19 cellular contexts compared by ENCODE assay signal in the genomic region with DNA sequence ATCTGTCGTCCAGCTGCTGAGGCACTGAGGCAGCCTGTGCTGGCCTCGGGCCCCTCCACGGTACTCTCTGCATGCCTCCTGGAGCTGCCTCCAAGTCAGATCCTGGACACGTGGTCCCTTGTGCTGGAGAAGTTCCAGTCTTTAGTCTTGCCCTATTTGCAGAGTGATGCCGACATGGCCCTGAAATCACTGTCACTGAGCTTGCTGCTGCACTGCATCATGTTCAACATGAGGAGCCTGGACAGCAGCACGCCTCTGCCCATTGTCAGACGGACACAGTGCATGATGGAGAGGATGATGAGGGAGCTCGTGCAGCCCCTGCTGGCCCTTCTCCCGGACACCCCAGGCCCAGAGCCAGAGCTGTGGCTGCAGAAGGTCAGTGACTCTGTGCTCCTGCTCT. TPM values are rescaled to one million over a fixed set of nuclear protein-coding genes. Genes with fewer than 3 reads are reported as not detected.
DNase-seq lines count a peak whose midpoint lies in the region; ATAC-seq and TF ChIP-seq lines count a peak whose summit lies in the region.
"Had no signal": no experiment of that assay in that cellular context is flagged by ENCODE, and none has a peak within 500 bp of the region (broad histone marks: within the 10 kb centered on the region; RNA-seq: fewer than 3 reads in every experiment).

No MANE protein-coding gene starts in this region.

- no peaks in the 10 kb centered on the region for H3K27me3 ChIP-seq in heart left ventricle

- TF ChIP-seq CTCF in heart left ventricle (IDR thresholded peaks at IDR 0.05) = no peak

- ATAC-seq in heart left ventricle (peak; percentile 83 to 91 (median 88)), left ventricle myocardium superior (peak; percentile 72)
- ATAC-seq: HCT116, K562 had no signal

- intact Hi-C loops in heart left ventricle (cut with DNase I) = no loop called here
- intact Hi-C loops in cardiac septum (cut with DNase I) = no loop called here
- intact Hi-C loops in left ventricle myocardium superior (cut with micrococcal nuclease) = no loop called here

- peaks cover 0 to 74% (median 49%) of the 10 kb centered on the region in 9 donors for H3K36me3 ChIP-seq in heart left ventricle

- WGBS in heart left ventricle, 4 donors = 74 to 86% (median 82%) methylated on average over 5 to 9 of the region's 9 CpGs

- peak in 3 of 5 donors; percentile 32 to 53 (median 48) for DNase-seq in heart left ventricle
- DNase-seq in cardiac septum (ENCODE audit: low spot score) = no peak
- peak; percentile 42 for DNase-seq in cerebellar cortex (ENCODE audit: low spot score)
- DNase-seq in left ventricle myocardium superior = no peak
- DNase-seq in NCI-H1105 (lab: John Stamatoyannopoulos, UW) = no peak
- DNase-seq in stimulated activated CD4-positive, alpha-beta T cell treated with anti-CD3 and anti-CD28 coated beads, Interleukin-2, amount 100 ng/mL, for 24 hours = no peak
- DNase-seq in DMS114 treated with DMSO at 0.1 percent for 48 hours (lab: John Stamatoyannopoulos, UW; ENCODE audit: unreplicated experiment) = no peak
- DNase-seq: ACHN; Caco-2; CD4-positive, alpha-beta T cell; DMS153; DMS79 treated with DMSO at 0.1 percent for 48 hours; GOT3; H7; HFFc6; IMR-90 had no signal

- H3K27ac ChIP-seq in heart left ventricle = no peak overlapping the region
- H3K27ac ChIP-seq: C4-2B had no signal

- H3K9me3 ChIP-seq in heart left ventricle = no peaks in the 10 kb centered on the region
- H3K9me3 ChIP-seq: Caco-2 had no signal

- H3K4me3 ChIP-seq in heart left ventricle = no peak overlapping the region
- H3K4me3 ChIP-seq: K562 had no signal

- peaks cover 0 to 7% (median 0%) of the 10 kb centered on the region in 12 donors for H3K4me1 ChIP-seq in heart left ventricle
- H3K4me1 ChIP-seq: Caco-2 had no signal

- no peak for TF ChIP-seq POLR2A in heart left ventricle (IDR thresholded peaks at IDR 0.05)

RNA-seq across cellular contexts. Expression of a gene that starts 10.0 kb away (rescaled TPM):
- total RNA-seq in heart left ventricle (1 to 10 TPM; 2.6 to 6.7 (median 5.0) TPM), cardiac septum (5.5 TPM), left ventricle myocardium superior (2.9 TPM)
- polyA plus RNA-seq in heart left ventricle = 1 to 10 TPM; 1.4 to 5.9 TPM

RNA-seq across cellular contexts. Expression of a gene that starts 10.1 kb away (rescaled TPM):
- total RNA-seq in heart left ventricle (10 to 100 TPM in 6 of 9 donors, 1 to 10 TPM in 3; 7.1 to 15.4 (median 11.1) TPM), cardiac septum (12.5 TPM), left ventricle myocardium superior (10.0 TPM)
- 10 to 100 TPM in 1 of 2 donors, 1 to 10 TPM in 1; 4.4 to 14.4 TPM for polyA plus RNA-seq in heart left ventricle

Comparison
In these comparisons a context has a peak if more than half of its experiments do, and no peak if none do; other contexts are left out.
1. DNase-seq: peak in heart left ventricle (3 of 5) and cerebellar cortex (single experiment); none in cardiac septum (single experiment), left ventricle myocardium superior (single experiment), NCI-H1105 (single experiment), stimulated activated CD4-positive, alpha-beta T cell treated with anti-CD3 and anti-CD28 coated beads, Interleukin-2, amount 100 ng/mL, for 24 hours (0 of 2) and DMS114 treated with DMSO at 0.1 percent for 48 hours (single experiment).